Comparison of ENCODE assay signal across 14 cellular contexts in genomic region chr22:43188829-43189545, GRCh38. TPM values are rescaled to one million over a fixed set of nuclear protein-coding genes. Genes with fewer than 3 reads are reported as not detected.
A peak's percentile ranks its signal among the peaks of the same experiment; 100 is the strongest.
DNase-seq lines count a peak whose midpoint lies in the region; ATAC-seq and TF ChIP-seq lines count a peak whose summit lies in the region.
"Had no signal": no experiment of that assay in that cellular context is flagged by ENCODE, and none has a peak within 500 bp of the region (broad histone marks: within the 10 kb centered on the region; RNA-seq: fewer than 3 reads in every experiment).

No MANE protein-coding gene starts in this region.

- H3K27ac ChIP-seq in CD4-positive, alpha-beta memory T cell (ENCODE audit: low read depth, low read length) = peak overlapping the region; percentile 96
- no peak overlapping the region for H3K27ac ChIP-seq in GM23338 (ENCODE audit: low read depth)
- peak overlapping the region; percentile 91 for H3K27ac ChIP-seq in naive thymus-derived CD4-positive, alpha-beta T cell (ENCODE audit: low read depth, low read length)
- H3K27ac ChIP-seq in RWPE1 = no peak overlapping the region

- CTCF ChIA-PET in CD4-positive, alpha-beta memory T cell (lab: Charles Lee; ENCODE audit: partially characterized antibody) = interaction anchor here (2.5 kb wide), 1 partner anchor 157 kb away, joined by 10 read pairs; no protein-coding TSS in a partner anchor
- CTCF ChIA-PET in naive thymus-derived CD4-positive, alpha-beta T cell (lab: Charles Lee) = no interaction called here
- CTCF ChIA-PET in RWPE1 (lab: Yijun Ruan, JAX) = no interaction called here

- H3K9me3 Mint-ChIP-seq in CD4-positive, alpha-beta memory T cell = peaks cover 0 to 2% (median 0%) of the 10 kb centered on the region in 8 donors
- no peaks in the 10 kb centered on the region for H3K9me3 Mint-ChIP-seq in GM23338
- peaks cover 2% of the 10 kb centered on the region for H3K9me3 Mint-ChIP-seq in activated naive CD8-positive, alpha-beta T cell treated with anti-CD3 and anti-CD28 coated beads, Interleukin-2, amount 10 ng/mL, durations not matched to agents 7 days and 5 days
- H3K9me3 Mint-ChIP-seq in naive thymus-derived CD4-positive, alpha-beta T cell = peaks cover 0 to 10% (median 3%) of the 10 kb centered on the region in 11 donors

- no peaks in the 10 kb centered on the region for H3K36me3 ChIP-seq in CD4-positive, alpha-beta memory T cell (ENCODE audit: insufficient read depth, low read length)
- no peaks in the 10 kb centered on the region for H3K36me3 ChIP-seq in GM23338 (ENCODE audit: insufficient read depth)
- H3K36me3 ChIP-seq in naive thymus-derived CD4-positive, alpha-beta T cell (ENCODE audit: control insufficient read depth in 2 of 3, insufficient read depth in 3 of 3, low read length in 3 of 3) = no peaks in the 10 kb centered on the region

- peaks cover 24% of the 10 kb centered on the region for H3K79me2 ChIP-seq in GM23338 (replicated peaks; ENCODE audit: insufficient read depth)

- POLR2A ChIA-PET in CD4-positive, alpha-beta memory T cell (lab: Charles Lee; ENCODE audit: partially characterized antibody) = interaction anchor here (1.9 kb wide), 1 partner anchor 75 kb away, joined by 13 read pairs; no protein-coding TSS in a partner anchor
- POLR2A ChIA-PET in activated naive CD8-positive, alpha-beta T cell treated with anti-CD3 and anti-CD28 coated beads, Interleukin-2, amount 10 ng/mL, durations not matched to agents 7 days and 5 days (lab: Charles Lee) = no interaction called here
- POLR2A ChIA-PET in naive thymus-derived CD4-positive, alpha-beta T cell (lab: Charles Lee) = no interaction called here
- POLR2A ChIA-PET in RWPE1 (lab: Yijun Ruan, JAX; ENCODE audit: low non-redundant PET) = no interaction called here

- peaks cover 0 to 3% of the 10 kb centered on the region in 2 donors for H3K27me3 Mint-ChIP-seq in CD4-positive, alpha-beta memory T cell
- peaks cover 7% of the 10 kb centered on the region for H3K27me3 Mint-ChIP-seq in GM23338 (ENCODE audit: insufficient read depth, low read depth, poor library complexity)
- H3K27me3 Mint-ChIP-seq in activated naive CD8-positive, alpha-beta T cell treated with anti-CD3 and anti-CD28 coated beads, Interleukin-2, amount 10 ng/mL, durations not matched to agents 7 days and 5 days = peaks cover 8% of the 10 kb centered on the region
- peaks cover 0 to 18% (median 0%) of the 10 kb centered on the region in 5 donors for H3K27me3 Mint-ChIP-seq in naive thymus-derived CD4-positive, alpha-beta T cell

- H3K4me2 ChIP-seq in GM23338 = no peak overlapping the region

- H2AFZ ChIP-seq in GM23338 = no peak overlapping the region

- H3K9me3 ChIP-seq in CD4-positive, alpha-beta memory T cell (ENCODE audit: control insufficient read depth in 1 of 2, low read length in 2 of 2) = no peaks in the 10 kb centered on the region
- H3K9me3 ChIP-seq in naive thymus-derived CD4-positive, alpha-beta T cell (ENCODE audit: control insufficient read depth in 2 of 3, low read length in 3 of 3) = no peaks in the 10 kb centered on the region

- peaks cover 24% of the 10 kb centered on the region for H3K4me1 ChIP-seq in CD4-positive, alpha-beta memory T cell (ENCODE audit: insufficient read depth, low read length)
- peaks cover 4% of the 10 kb centered on the region; the same call in 1 of the 2 replicates for H3K4me1 ChIP-seq in GM23338 (ENCODE audit: insufficient read depth)
- peaks cover 18% of the 10 kb centered on the region in 2 donors for H3K4me1 ChIP-seq in naive thymus-derived CD4-positive, alpha-beta T cell (ENCODE audit: control insufficient read depth in 2 of 2, insufficient read depth in 2 of 2, low read length in 2 of 2)

- peaks cover 9% of the 10 kb centered on the region; the same call in 1 of the 2 replicates for H4K20me1 ChIP-seq in GM23338 (replicated peaks; ENCODE audit: insufficient read depth)

- intact Hi-C loops in CD4-positive, alpha-beta memory T cell (cut with micrococcal nuclease) = loop anchor here (5.0 kb wide), 1 partner anchor 1513 kb away; the partner anchor contains the start of gene PRR5
- intact Hi-C loops in naive thymus-derived CD4-positive, alpha-beta T cell (cut with micrococcal nuclease) = loop anchor here (5.0 to 10.0 kb wide), 4 partner anchors 76 to 623 kb away; partner anchors contain the start of genes ARFGAP3 (in 1 of the 2) and EFCAB6 (in 1 of the 2)

- H3F3A ChIP-seq in GM23338 (replicated peaks; ENCODE audit: low read depth) = peaks cover 6% of the 10 kb centered on the region

- ATAC-seq in GM23338 = no peak
- no peak for ATAC-seq in activated naive CD8-positive, alpha-beta T cell treated with anti-CD3 and anti-CD28 coated beads, Interleukin-2, amount 10 ng/mL, durations not matched to agents 7 days and 5 days (ENCODE audit: low read depth)
- no peak for ATAC-seq in naive thymus-derived CD4-positive, alpha-beta T cell
- ATAC-seq in HG02610 (IDR thresholded peaks at IDR 0.05; ENCODE audit: unreplicated experiment) = no peak
- ATAC-seq: activated CD4-positive, CD25-positive, alpha-beta regulatory T cell treated with anti-CD3 and anti-CD28 coated beads, Interleukin-2, amount 50 U/mL, for 24 hours had no signal

- no peaks in the 10 kb centered on the region for H3K9me2 ChIP-seq in GM23338 (ENCODE audit: insufficient read depth)

- peak overlapping the region in 7 of 8 donors; percentile 14 to 79 (median 56) for H3K4me3 Mint-ChIP-seq in CD4-positive, alpha-beta memory T cell
- peak overlapping the region; percentile 7; the same call in 1 of the 3 replicates for H3K4me3 Mint-ChIP-seq in GM23338
- H3K4me3 Mint-ChIP-seq in activated naive CD8-positive, alpha-beta T cell treated with anti-CD3 and anti-CD28 coated beads, Interleukin-2, amount 10 ng/mL, durations not matched to agents 7 days and 5 days = peak overlapping the region; percentile 9
- peak overlapping the region; percentile 10 to 64 (median 47) for H3K4me3 Mint-ChIP-seq in naive thymus-derived CD4-positive, alpha-beta T cell

- peaks cover 4 to 38% (median 18%) of the 10 kb centered on the region in 4 donors for H3K4me1 Mint-ChIP-seq in CD4-positive, alpha-beta memory T cell
- H3K4me1 Mint-ChIP-seq in GM23338 = peaks cover 22% of the 10 kb centered on the region
- H3K4me1 Mint-ChIP-seq in activated naive CD8-positive, alpha-beta T cell treated with anti-CD3 and anti-CD28 coated beads, Interleukin-2, amount 10 ng/mL, durations not matched to agents 7 days and 5 days = peaks cover 13% of the 10 kb centered on the region
- H3K4me1 Mint-ChIP-seq in naive thymus-derived CD4-positive, alpha-beta T cell = peaks cover 4 to 36% (median 22%) of the 10 kb centered on the region in 7 donors

- H3K27ac Mint-ChIP-seq in CD4-positive, alpha-beta memory T cell = peak overlapping the region; percentile 80 to 95 (median 88)
- peak overlapping the region; percentile 47; the same call in 1 of the 2 replicates for H3K27ac Mint-ChIP-seq in GM23338
- peak overlapping the region; percentile 26 for H3K27ac Mint-ChIP-seq in activated naive CD8-positive, alpha-beta T cell treated with anti-CD3 and anti-CD28 coated beads, Interleukin-2, amount 10 ng/mL, durations not matched to agents 7 days and 5 days
- peak overlapping the region; percentile 69 to 98 (median 82) for H3K27ac Mint-ChIP-seq in naive thymus-derived CD4-positive, alpha-beta T cell

- DNase-seq in CD4-positive, alpha-beta memory T cell = no peak
- DNase-seq in GM23338 (ENCODE audit: low spot score) (no peak), RWPE1 (ENCODE audit: low spot score) (no peak), NCI-H1105 treated with DMSO at 0.1 percent for 48 hours (lab: John Stamatoyannopoulos, UW) (no peak), hepatic stellate cell (ENCODE audit: low spot score) (no peak)
- DNase-seq in activated naive CD8-positive, alpha-beta T cell treated with anti-CD3 and anti-CD28 coated beads, Interleukin-2, amount 10 ng/mL, durations not matched to agents 7 days and 5 days = no peak
- DNase-seq in naive thymus-derived CD4-positive, alpha-beta T cell = no peak
- DNase-seq: activated gamma-delta T cell treated with Interleukin-2 at 50 U/mL for 16 hours, cerebellar nuclear complex, NCI-H187 treated with DMSO at 0.1 percent for 48 hours, small intestine, substantia nigra had no signal

- H3K36me3 Mint-ChIP-seq in CD4-positive, alpha-beta memory T cell = peaks cover 0 to 6% of the 10 kb centered on the region in 2 donors
- peaks cover 4% of the 10 kb centered on the region; the same call in 2 of the 3 replicates for H3K36me3 Mint-ChIP-seq in GM23338 (ENCODE audit: low read depth)
- peaks cover 2% of the 10 kb centered on the region for H3K36me3 Mint-ChIP-seq in activated naive CD8-positive, alpha-beta T cell treated with anti-CD3 and anti-CD28 coated beads, Interleukin-2, amount 10 ng/mL, durations not matched to agents 7 days and 5 days
- peaks cover 0 to 10% (median 0%) of the 10 kb centered on the region in 5 donors for H3K36me3 Mint-ChIP-seq in naive thymus-derived CD4-positive, alpha-beta T cell

- no peak for TF ChIP-seq CTCF in GM23338 (conservative IDR thresholded peaks at IDR 0.05; ENCODE audit: low read depth in 2 of 2)
- TF ChIP-seq CTCF in RWPE1 (conservative IDR thresholded peaks at IDR 0.05; ENCODE audit: low read depth) = no peak

- H3K4me3 ChIP-seq in CD4-positive, alpha-beta memory T cell (ENCODE audit: low read length in 2 of 2) = no peak overlapping the region
- no peak overlapping the region for H3K4me3 ChIP-seq in GM23338
- no peak overlapping the region for H3K4me3 ChIP-seq in naive thymus-derived CD4-positive, alpha-beta T cell (ENCODE audit: low read length)

- no peaks in the 10 kb centered on the region for H3K27me3 ChIP-seq in CD4-positive, alpha-beta memory T cell (ENCODE audit: insufficient read depth, low read length)
- no peaks in the 10 kb centered on the region for H3K27me3 ChIP-seq in GM23338 (ENCODE audit: insufficient read depth)
- H3K27me3 ChIP-seq in naive thymus-derived CD4-positive, alpha-beta T cell (ENCODE audit: control insufficient read depth in 2 of 2, insufficient read depth in 2 of 2, low read length in 2 of 2) = no peaks in the 10 kb centered on the region

RNA-seq across cellular contexts. Expression of gene TTLL12, which starts 2.1 kb away (rescaled TPM):
- 10 to 100 TPM; 28.5 to 29.6 TPM for total RNA-seq in CD4-positive, alpha-beta memory T cell
- polyA plus RNA-seq in CD4-positive, alpha-beta memory T cell = 10 to 100 TPM; 20.8 to 28.6 TPM
- 129 and 147 TPM in 2 replicates for total RNA-seq in GM23338 (2014; rRNA removed; shearing (Covaris generic))
- polyA plus RNA-seq in GM23338 (2016; fragmentation: Nextera tagmentation; extraction: Ambion mirVana) = 43.9 and 46.7 TPM in 2 replicates
- 10 to 100 TPM; 30.4 to 30.6 TPM for total RNA-seq in activated naive CD8-positive, alpha-beta T cell treated with anti-CD3 and anti-CD28 coated beads, Interleukin-2, amount 10 ng/mL, durations not matched to agents 7 days and 5 days
- 10 to 100 TPM; 15.6 to 43.7 (median 29.6) TPM for total RNA-seq in naive thymus-derived CD4-positive, alpha-beta T cell
- 10 to 100 TPM; 15.6 to 28.2 TPM for polyA plus RNA-seq in naive thymus-derived CD4-positive, alpha-beta T cell

RNA-seq across cellular contexts. Expression of gene TSPO, which starts 37.6 kb away (rescaled TPM):
- total RNA-seq in CD4-positive, alpha-beta memory T cell = 10 to 100 TPM; 66.9 to 71.0 TPM
- polyA plus RNA-seq in CD4-positive, alpha-beta memory T cell = 100 to 1,000 TPM; 351 to 548 TPM
- 42.5 and 44.7 TPM in 2 replicates for total RNA-seq in GM23338 (2014; rRNA removed; shearing (Covaris generic))
- 32.3 and 34.6 TPM in 2 replicates for polyA plus RNA-seq in GM23338 (2016; fragmentation: Nextera tagmentation; extraction: Ambion mirVana)
- 100 to 1,000 TPM; 107 to 116 TPM for total RNA-seq in activated naive CD8-positive, alpha-beta T cell treated with anti-CD3 and anti-CD28 coated beads, Interleukin-2, amount 10 ng/mL, durations not matched to agents 7 days and 5 days
- 100 to 1,000 TPM in 2 of 5 experiments, 10 to 100 TPM in 3; 56.1 to 190 (median 61.5) TPM for total RNA-seq in naive thymus-derived CD4-positive, alpha-beta T cell
- polyA plus RNA-seq in naive thymus-derived CD4-positive, alpha-beta T cell = 100 to 1,000 TPM; 341 to 357 TPM

RNA-seq across cellular contexts. Expression of gene MCAT, which starts 45.8 kb away (rescaled TPM):
- total RNA-seq in CD4-positive, alpha-beta memory T cell = 1 to 10 TPM; 7.9 to 9.0 TPM
- polyA plus RNA-seq in CD4-positive, alpha-beta memory T cell = 10 to 100 TPM in 1 of 2 donors, 1 to 10 TPM in 1; 5.7 to 13.1 TPM
- total RNA-seq in GM23338 (2014; rRNA removed; shearing (Covaris generic)) = 12.3 and 16.9 TPM in 2 replicates
- polyA plus RNA-seq in GM23338 (2016; fragmentation: Nextera tagmentation; extraction: Ambion mirVana) = 9.7 and 10.4 TPM in 2 replicates
- 1 to 10 TPM; 8.1 to 9.5 TPM for total RNA-seq in activated naive CD8-positive, alpha-beta T cell treated with anti-CD3 and anti-CD28 coated beads, Interleukin-2, amount 10 ng/mL, durations not matched to agents 7 days and 5 days
- 10 to 100 TPM in 3 of 5 experiments, 1 to 10 TPM in 2; 7.1 to 17.9 (median 10.5) TPM for total RNA-seq in naive thymus-derived CD4-positive, alpha-beta T cell
- 10 to 100 TPM in 1 of 2 donors, 1 to 10 TPM in 1; 8.9 to 11.7 TPM for polyA plus RNA-seq in naive thymus-derived CD4-positive, alpha-beta T cell

Comparison
In these comparisons a context has a peak if more than half of its experiments do, and no peak if none do; other contexts are left out.
1. H3K27ac ChIP-seq: peak in CD4-positive, alpha-beta memory T cell (single experiment) and naive thymus-derived CD4-positive, alpha-beta T cell (single experiment); none in GM23338 (single experiment) and RWPE1 (single experiment).
2. H3K27ac Mint-ChIP-seq: peak in every context shown above with its lines; median percentile 88 in CD4-positive, alpha-beta memory T cell; 82 in naive thymus-derived CD4-positive, alpha-beta T cell; 47 in GM23338; 26 in activated naive CD8-positive, alpha-beta T cell treated with anti-CD3 and anti-CD28 coated beads, Interleukin-2, amount 10 ng/mL, durations not matched to agents 7 days and 5 days.
3. Peak in every context shown above with its lines, with median percentiles within 50 percentile points of each other: H3K4me3 Mint-ChIP-seq.